In the genomic region with DNA sequence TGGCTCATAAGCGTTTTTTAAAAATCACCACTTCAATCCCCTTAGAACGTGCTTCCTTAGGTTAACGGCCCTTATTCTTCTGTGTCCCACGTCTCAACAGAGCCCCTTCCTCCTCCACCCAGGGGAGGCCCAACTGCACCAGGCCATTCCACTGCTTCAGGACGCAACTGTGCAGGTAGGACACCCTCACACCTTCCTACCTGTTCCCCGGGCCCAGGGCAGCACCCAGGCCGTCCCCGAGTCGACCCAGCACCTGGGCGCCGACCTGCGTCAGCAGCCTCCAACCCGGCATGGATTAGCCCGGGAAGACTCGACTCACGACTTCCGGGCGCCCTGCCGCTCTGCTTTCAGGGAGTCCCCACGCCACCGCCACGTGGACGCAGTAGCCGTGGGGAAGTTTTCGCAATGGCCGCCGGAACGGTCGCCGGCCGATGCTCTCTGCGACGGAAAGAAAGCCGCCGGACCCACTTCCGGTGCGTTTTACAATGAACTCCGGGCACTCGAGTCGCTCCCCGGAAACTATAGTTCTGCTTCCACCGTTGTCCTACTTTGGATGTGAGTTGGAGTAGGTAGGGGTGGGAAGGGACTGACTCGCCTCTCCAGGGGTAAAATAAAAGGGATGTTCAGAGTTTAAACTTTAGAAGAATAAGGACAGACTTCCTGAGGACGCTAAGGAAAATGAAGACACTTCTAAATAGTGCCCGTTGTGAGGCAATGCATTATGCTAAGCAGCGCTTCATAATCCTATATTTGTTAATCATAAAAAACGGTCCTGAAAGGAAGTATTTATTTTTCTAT, we compare ENCODE assay signal across 1 cellular context.
TF ChIP-seq lines count a peak whose summit lies in the region.

A gene (minus strand): TSS at position 442 of the 798 bp plus-strand sequence. CDS start 150 bp downstream, at position 292.

TF ChIP-seq in WTC11, 78 proteins besides CTCF, POLR2A, EP300 and RAD21 (continued from another document and continues in another):
- TF ChIP-seq, protein P1, sequence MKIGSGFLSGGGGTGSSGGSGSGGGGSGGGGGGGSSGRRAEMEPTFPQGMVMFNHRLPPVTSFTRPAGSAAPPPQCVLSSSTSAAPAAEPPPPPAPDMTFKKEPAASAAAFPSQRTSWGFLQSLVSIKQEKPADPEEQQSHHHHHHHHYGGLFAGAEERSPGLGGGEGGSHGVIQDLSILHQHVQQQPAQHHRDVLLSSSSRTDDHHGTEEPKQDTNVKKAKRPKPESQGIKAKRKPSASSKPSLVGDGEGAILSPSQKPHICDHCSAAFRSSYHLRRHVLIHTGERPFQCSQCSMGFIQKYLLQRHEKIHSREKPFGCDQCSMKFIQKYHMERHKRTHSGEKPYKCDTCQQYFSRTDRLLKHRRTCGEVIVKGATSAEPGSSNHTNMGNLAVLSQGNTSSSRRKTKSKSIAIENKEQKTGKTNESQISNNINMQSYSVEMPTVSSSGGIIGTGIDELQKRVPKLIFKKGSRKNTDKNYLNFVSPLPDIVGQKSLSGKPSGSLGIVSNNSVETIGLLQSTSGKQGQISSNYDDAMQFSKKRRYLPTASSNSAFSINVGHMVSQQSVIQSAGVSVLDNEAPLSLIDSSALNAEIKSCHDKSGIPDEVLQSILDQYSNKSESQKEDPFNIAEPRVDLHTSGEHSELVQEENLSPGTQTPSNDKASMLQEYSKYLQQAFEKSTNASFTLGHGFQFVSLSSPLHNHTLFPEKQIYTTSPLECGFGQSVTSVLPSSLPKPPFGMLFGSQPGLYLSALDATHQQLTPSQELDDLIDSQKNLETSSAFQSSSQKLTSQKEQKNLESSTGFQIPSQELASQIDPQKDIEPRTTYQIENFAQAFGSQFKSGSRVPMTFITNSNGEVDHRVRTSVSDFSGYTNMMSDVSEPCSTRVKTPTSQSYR (CRISPR knock-in tag; IDR thresholded peaks at IDR 0.05) = no peak
- TF ChIP-seq HMGA2 (CRISPR knock-in tag; IDR thresholded peaks at IDR 0.05) (no peak), CREB1 (CRISPR knock-in tag; IDR thresholded peaks at IDR 0.05) (0 out of 2 replicates have a peak, but pooled peaks have one; percentile 51), SP1 (CRISPR knock-in tag; conservative IDR thresholded peaks at IDR 0.05) (peak; percentile 72), NFATC4 (CRISPR knock-in tag; IDR thresholded peaks at IDR 0.05) (no peak), TEAD1 (CRISPR knock-in tag; IDR thresholded peaks at IDR 0.05) (peak; percentile 85), ZNF138 (CRISPR knock-in tag; conservative IDR thresholded peaks at IDR 0.05) (0 out of 2 replicates have a peak, but pooled peaks have one; percentile 76), JAZF1 (CRISPR knock-in tag; IDR thresholded peaks at IDR 0.05) (no peak), ETV6 (CRISPR knock-in tag; IDR thresholded peaks at IDR 0.05) (peak; percentile 91), ELF4 (CRISPR knock-in tag; IDR thresholded peaks at IDR 0.05; ENCODE audit: low read depth) (no peak), FOXK1 (CRISPR knock-in tag; IDR thresholded peaks at IDR 0.05) (peak; percentile 92), IRF2 (CRISPR knock-in tag; IDR thresholded peaks at IDR 0.05; ENCODE audit: borderline replicate concordance, low read depth) (peak; percentile 67; the same call in 1 of the 2 replicates), GTF2I (CRISPR knock-in tag; conservative IDR thresholded peaks at IDR 0.05) (no peak), ZNF317 (CRISPR knock-in tag; IDR thresholded peaks at IDR 0.05; ENCODE audit: borderline replicate concordance, low read depth) (no peak), ZNF423 (CRISPR knock-in tag; IDR thresholded peaks at IDR 0.05) (peak; percentile 13; the same call in 1 of the 2 replicates), TCF7 (CRISPR knock-in tag; IDR thresholded peaks at IDR 0.05; ENCODE audit: low read depth) (peak; percentile 77; the same call in 1 of the 2 replicates), PRRX2 (CRISPR knock-in tag; IDR thresholded peaks at IDR 0.05) (peak; percentile 73), TP53 (CRISPR knock-in tag; IDR thresholded peaks at IDR 0.05) (peak; percentile 82; the same call in 1 of the 2 replicates), ZBTB21 (CRISPR knock-in tag; IDR thresholded peaks at IDR 0.05; ENCODE audit: borderline replicate concordance) (peak; percentile 69), EMX1 (CRISPR knock-in tag; IDR thresholded peaks at IDR 0.05) (no peak), GRHL2 (CRISPR knock-in tag; IDR thresholded peaks at IDR 0.05; ENCODE audit: insufficient replicate concordance, severe bottlenecking) (no peak), CBFB (CRISPR knock-in tag; IDR thresholded peaks at IDR 0.05; ENCODE audit: low read depth) (0 out of 2 replicates have a peak, but pooled peaks have one; percentile 57), NR1H2 (CRISPR knock-in tag; IDR thresholded peaks at IDR 0.05) (no peak), MXD4 (CRISPR knock-in tag; IDR thresholded peaks at IDR 0.05; ENCODE audit: borderline replicate concordance) (no peak), ZNF416 (CRISPR knock-in tag; IDR thresholded peaks at IDR 0.05) (no peak), NR3C1 (CRISPR knock-in tag; conservative IDR thresholded peaks at IDR 0.05; ENCODE audit: low read depth) (0 out of 2 replicates have a peak, but pooled peaks have one; percentile 67), FOXP1 (CRISPR knock-in tag; IDR thresholded peaks at IDR 0.05; ENCODE audit: borderline replicate concordance) (peak; percentile 94)
- TF ChIP-seq, protein P2, sequence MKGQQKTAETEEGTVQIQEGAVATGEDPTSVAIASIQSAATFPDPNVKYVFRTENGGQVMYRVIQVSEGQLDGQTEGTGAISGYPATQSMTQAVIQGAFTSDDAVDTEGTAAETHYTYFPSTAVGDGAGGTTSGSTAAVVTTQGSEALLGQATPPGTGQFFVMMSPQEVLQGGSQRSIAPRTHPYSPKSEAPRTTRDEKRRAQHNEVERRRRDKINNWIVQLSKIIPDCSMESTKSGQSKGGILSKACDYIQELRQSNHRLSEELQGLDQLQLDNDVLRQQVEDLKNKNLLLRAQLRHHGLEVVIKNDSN (CRISPR knock-in tag; IDR thresholded peaks at IDR 0.05) = peak; percentile 74
- TF ChIP-seq, protein P3, sequence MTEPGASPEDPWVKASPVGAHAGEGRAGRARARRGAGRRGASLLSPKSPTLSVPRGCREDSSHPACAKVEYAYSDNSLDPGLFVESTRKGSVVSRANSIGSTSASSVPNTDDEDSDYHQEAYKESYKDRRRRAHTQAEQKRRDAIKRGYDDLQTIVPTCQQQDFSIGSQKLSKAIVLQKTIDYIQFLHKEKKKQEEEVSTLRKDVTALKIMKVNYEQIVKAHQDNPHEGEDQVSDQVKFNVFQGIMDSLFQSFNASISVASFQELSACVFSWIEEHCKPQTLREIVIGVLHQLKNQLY (CRISPR knock-in tag; IDR thresholded peaks at IDR 0.05) = no peak
- TF ChIP-seq, protein P4, sequence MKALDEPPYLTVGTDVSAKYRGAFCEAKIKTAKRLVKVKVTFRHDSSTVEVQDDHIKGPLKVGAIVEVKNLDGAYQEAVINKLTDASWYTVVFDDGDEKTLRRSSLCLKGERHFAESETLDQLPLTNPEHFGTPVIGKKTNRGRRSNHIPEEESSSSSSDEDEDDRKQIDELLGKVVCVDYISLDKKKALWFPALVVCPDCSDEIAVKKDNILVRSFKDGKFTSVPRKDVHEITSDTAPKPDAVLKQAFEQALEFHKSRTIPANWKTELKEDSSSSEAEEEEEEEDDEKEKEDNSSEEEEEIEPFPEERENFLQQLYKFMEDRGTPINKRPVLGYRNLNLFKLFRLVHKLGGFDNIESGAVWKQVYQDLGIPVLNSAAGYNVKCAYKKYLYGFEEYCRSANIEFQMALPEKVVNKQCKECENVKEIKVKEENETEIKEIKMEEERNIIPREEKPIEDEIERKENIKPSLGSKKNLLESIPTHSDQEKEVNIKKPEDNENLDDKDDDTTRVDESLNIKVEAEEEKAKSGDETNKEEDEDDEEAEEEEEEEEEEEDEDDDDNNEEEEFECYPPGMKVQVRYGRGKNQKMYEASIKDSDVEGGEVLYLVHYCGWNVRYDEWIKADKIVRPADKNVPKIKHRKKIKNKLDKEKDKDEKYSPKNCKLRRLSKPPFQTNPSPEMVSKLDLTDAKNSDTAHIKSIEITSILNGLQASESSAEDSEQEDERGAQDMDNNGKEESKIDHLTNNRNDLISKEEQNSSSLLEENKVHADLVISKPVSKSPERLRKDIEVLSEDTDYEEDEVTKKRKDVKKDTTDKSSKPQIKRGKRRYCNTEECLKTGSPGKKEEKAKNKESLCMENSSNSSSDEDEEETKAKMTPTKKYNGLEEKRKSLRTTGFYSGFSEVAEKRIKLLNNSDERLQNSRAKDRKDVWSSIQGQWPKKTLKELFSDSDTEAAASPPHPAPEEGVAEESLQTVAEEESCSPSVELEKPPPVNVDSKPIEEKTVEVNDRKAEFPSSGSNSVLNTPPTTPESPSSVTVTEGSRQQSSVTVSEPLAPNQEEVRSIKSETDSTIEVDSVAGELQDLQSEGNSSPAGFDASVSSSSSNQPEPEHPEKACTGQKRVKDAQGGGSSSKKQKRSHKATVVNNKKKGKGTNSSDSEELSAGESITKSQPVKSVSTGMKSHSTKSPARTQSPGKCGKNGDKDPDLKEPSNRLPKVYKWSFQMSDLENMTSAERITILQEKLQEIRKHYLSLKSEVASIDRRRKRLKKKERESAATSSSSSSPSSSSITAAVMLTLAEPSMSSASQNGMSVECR (CRISPR knock-in tag; IDR thresholded peaks at IDR 0.05; ENCODE audit: borderline replicate concordance) = peak; percentile 95; the same call in 1 of the 2 replicates
- TF ChIP-seq, protein P5, sequence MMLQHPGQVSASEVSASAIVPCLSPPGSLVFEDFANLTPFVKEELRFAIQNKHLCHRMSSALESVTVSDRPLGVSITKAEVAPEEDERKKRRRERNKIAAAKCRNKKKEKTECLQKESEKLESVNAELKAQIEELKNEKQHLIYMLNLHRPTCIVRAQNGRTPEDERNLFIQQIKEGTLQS (CRISPR knock-in tag; conservative IDR thresholded peaks at IDR 0.05) = 0 out of 2 replicates have a peak, but pooled peaks have one; percentile 34
- TF ChIP-seq, protein P6, sequence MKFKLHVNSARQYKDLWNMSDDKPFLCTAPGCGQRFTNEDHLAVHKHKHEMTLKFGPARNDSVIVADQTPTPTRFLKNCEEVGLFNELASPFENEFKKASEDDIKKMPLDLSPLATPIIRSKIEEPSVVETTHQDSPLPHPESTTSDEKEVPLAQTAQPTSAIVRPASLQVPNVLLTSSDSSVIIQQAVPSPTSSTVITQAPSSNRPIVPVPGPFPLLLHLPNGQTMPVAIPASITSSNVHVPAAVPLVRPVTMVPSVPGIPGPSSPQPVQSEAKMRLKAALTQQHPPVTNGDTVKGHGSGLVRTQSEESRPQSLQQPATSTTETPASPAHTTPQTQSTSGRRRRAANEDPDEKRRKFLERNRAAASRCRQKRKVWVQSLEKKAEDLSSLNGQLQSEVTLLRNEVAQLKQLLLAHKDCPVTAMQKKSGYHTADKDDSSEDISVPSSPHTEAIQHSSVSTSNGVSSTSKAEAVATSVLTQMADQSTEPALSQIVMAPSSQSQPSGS (CRISPR knock-in tag; IDR thresholded peaks at IDR 0.05; ENCODE audit: borderline replicate concordance, low read depth) = no peak
- TF ChIP-seq, protein P7, sequence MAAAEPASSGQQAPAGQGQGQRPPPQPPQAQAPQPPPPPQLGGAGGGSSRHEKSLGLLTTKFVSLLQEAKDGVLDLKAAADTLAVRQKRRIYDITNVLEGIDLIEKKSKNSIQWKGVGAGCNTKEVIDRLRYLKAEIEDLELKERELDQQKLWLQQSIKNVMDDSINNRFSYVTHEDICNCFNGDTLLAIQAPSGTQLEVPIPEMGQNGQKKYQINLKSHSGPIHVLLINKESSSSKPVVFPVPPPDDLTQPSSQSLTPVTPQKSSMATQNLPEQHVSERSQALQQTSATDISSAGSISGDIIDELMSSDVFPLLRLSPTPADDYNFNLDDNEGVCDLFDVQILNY (CRISPR knock-in tag; IDR thresholded peaks at IDR 0.05) = 0 out of 2 replicates have a peak, but pooled peaks have one; percentile 74
- TF ChIP-seq, protein P8, sequence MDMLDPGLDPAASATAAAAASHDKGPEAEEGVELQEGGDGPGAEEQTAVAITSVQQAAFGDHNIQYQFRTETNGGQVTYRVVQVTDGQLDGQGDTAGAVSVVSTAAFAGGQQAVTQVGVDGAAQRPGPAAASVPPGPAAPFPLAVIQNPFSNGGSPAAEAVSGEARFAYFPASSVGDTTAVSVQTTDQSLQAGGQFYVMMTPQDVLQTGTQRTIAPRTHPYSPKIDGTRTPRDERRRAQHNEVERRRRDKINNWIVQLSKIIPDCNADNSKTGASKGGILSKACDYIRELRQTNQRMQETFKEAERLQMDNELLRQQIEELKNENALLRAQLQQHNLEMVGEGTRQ (CRISPR knock-in tag; IDR thresholded peaks at IDR 0.05) = peak; percentile 69
- TF ChIP-seq, protein P9, sequence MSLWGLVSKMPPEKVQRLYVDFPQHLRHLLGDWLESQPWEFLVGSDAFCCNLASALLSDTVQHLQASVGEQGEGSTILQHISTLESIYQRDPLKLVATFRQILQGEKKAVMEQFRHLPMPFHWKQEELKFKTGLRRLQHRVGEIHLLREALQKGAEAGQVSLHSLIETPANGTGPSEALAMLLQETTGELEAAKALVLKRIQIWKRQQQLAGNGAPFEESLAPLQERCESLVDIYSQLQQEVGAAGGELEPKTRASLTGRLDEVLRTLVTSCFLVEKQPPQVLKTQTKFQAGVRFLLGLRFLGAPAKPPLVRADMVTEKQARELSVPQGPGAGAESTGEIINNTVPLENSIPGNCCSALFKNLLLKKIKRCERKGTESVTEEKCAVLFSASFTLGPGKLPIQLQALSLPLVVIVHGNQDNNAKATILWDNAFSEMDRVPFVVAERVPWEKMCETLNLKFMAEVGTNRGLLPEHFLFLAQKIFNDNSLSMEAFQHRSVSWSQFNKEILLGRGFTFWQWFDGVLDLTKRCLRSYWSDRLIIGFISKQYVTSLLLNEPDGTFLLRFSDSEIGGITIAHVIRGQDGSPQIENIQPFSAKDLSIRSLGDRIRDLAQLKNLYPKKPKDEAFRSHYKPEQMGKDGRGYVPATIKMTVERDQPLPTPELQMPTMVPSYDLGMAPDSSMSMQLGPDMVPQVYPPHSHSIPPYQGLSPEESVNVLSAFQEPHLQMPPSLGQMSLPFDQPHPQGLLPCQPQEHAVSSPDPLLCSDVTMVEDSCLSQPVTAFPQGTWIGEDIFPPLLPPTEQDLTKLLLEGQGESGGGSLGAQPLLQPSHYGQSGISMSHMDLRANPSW (CRISPR knock-in tag; conservative IDR thresholded peaks at IDR 0.05; ENCODE audit: low read depth) = no peak
- TF ChIP-seq, protein P10, sequence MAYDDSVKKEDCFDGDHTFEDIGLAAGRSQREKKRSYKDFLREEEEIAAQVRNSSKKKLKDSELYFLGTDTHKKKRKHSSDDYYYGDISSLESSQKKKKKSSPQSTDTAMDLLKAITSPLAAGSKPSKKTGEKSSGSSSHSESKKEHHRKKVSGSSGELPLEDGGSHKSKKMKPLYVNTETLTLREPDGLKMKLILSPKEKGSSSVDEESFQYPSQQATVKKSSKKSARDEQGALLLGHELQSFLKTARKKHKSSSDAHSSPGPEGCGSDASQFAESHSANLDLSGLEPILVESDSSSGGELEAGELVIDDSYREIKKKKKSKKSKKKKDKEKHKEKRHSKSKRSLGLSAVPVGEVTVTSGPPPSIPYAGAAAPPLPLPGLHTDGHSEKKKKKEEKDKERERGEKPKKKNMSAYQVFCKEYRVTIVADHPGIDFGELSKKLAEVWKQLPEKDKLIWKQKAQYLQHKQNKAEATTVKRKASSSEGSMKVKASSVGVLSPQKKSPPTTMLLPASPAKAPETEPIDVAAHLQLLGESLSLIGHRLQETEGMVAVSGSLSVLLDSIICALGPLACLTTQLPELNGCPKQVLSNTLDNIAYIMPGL (CRISPR knock-in tag; IDR thresholded peaks at IDR 0.05) = peak; percentile 60; the same call in 1 of the 2 replicates
- TF ChIP-seq, protein P11, sequence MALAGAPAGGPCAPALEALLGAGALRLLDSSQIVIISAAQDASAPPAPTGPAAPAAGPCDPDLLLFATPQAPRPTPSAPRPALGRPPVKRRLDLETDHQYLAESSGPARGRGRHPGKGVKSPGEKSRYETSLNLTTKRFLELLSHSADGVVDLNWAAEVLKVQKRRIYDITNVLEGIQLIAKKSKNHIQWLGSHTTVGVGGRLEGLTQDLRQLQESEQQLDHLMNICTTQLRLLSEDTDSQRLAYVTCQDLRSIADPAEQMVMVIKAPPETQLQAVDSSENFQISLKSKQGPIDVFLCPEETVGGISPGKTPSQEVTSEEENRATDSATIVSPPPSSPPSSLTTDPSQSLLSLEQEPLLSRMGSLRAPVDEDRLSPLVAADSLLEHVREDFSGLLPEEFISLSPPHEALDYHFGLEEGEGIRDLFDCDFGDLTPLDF (CRISPR knock-in tag; IDR thresholded peaks at IDR 0.05) = no peak
